1 cellular context compared by ENCODE assay signal in genomic region chr1:36385410-36386261, GRCh38.
A peak's percentile ranks its signal among the peaks of the same experiment; 100 is the strongest.
TF ChIP-seq lines count a peak whose summit lies in the region.

STK40 (minus strand) TSS chr1:36385924; CDS start chr1:36361332, 24,592 bp downstream.

TF ChIP-seq in GM23338, 12 proteins besides CTCF, POLR2A, EP300 and RAD21:
- TF ChIP-seq, protein P1, sequence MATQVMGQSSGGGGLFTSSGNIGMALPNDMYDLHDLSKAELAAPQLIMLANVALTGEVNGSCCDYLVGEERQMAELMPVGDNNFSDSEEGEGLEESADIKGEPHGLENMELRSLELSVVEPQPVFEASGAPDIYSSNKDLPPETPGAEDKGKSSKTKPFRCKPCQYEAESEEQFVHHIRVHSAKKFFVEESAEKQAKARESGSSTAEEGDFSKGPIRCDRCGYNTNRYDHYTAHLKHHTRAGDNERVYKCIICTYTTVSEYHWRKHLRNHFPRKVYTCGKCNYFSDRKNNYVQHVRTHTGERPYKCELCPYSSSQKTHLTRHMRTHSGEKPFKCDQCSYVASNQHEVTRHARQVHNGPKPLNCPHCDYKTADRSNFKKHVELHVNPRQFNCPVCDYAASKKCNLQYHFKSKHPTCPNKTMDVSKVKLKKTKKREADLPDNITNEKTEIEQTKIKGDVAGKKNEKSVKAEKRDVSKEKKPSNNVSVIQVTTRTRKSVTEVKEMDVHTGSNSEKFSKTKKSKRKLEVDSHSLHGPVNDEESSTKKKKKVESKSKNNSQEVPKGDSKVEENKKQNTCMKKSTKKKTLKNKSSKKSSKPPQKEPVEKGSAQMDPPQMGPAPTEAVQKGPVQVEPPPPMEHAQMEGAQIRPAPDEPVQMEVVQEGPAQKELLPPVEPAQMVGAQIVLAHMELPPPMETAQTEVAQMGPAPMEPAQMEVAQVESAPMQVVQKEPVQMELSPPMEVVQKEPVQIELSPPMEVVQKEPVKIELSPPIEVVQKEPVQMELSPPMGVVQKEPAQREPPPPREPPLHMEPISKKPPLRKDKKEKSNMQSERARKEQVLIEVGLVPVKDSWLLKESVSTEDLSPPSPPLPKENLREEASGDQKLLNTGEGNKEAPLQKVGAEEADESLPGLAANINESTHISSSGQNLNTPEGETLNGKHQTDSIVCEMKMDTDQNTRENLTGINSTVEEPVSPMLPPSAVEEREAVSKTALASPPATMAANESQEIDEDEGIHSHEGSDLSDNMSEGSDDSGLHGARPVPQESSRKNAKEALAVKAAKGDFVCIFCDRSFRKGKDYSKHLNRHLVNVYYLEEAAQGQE (IDR thresholded peaks at IDR 0.05; ENCODE audit: unreplicated experiment) = no peak
- no peak for TF ChIP-seq ZNF462 (CRISPR knock-in tag; IDR thresholded peaks at IDR 0.05)
- no peak for TF ChIP-seq ZNF331 (CRISPR knock-in tag; IDR thresholded peaks at IDR 0.05; ENCODE audit: low read depth)
- TF ChIP-seq EZH2phosphoT487 (IDR thresholded peaks at IDR 0.05; ENCODE audit: unreplicated experiment) = no peak
- peak; percentile 67 for TF ChIP-seq POLR2AphosphoS5 (IDR thresholded peaks at IDR 0.05; ENCODE audit: low read depth)
- no peak for TF ChIP-seq ZNF114 (CRISPR knock-in tag; IDR thresholded peaks at IDR 0.05)
- no peak for TF ChIP-seq NANOG (IDR thresholded peaks at IDR 0.05; ENCODE audit: borderline replicate concordance)
- TF ChIP-seq CREB1 (CRISPR knock-in tag; IDR thresholded peaks at IDR 0.05; ENCODE audit: low read depth) = peak; percentile 80
- peak; percentile 87 for TF ChIP-seq ETS1 (IDR thresholded peaks at IDR 0.05)
- TF ChIP-seq STAT1 (IDR thresholded peaks at IDR 0.05; ENCODE audit: unreplicated experiment) = no peak
- TF ChIP-seq JUNB (IDR thresholded peaks at IDR 0.05; ENCODE audit: unreplicated experiment) = no peak
- TF ChIP-seq EZH2 (IDR thresholded peaks at IDR 0.05; ENCODE audit: low read depth, unreplicated experiment) = no peak
